9 cellular contexts compared by ENCODE assay signal in the genomic region with DNA sequence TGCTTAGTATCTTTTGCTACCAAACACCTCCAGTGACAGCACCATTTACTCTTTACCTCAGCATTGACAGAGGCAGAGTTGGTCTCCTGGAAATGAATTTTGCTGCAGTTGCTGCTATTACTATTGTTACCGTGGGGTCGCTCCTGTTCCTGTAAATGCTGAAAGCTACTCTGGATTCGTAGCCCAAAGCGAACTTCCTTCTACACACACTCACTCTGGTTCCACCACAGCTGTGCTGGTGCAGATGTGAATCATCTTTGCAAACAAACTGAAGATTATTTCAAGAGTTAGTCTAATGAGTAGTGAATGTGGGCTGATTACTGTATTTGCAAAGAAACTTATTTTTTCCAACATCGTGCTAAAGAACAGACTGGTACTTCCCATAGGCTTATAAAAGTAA.
A peak's percentile ranks its signal among the peaks of the same experiment; 100 is the strongest.
DNase-seq lines count a peak whose midpoint lies in the region; ATAC-seq and TF ChIP-seq lines count a peak whose summit lies in the region.
"Had no signal": no experiment of that assay in that cellular context is flagged by ENCODE, and none has a peak within 500 bp of the region (broad histone marks: within the 10 kb centered on the region; RNA-seq: fewer than 3 reads in every experiment).

No MANE protein-coding gene starts in this region.

- ATAC-seq in GM18861 (IDR thresholded peaks at IDR 0.05; ENCODE audit: unreplicated experiment): peak; percentile 51
- peak; percentile 31 for ATAC-seq in HG03469 (IDR thresholded peaks at IDR 0.05; ENCODE audit: unreplicated experiment)
- ATAC-seq in activated B cell treated with CpG ODN at 0.5 μM for 24 hours (ENCODE audit: low read depth): peak; percentile 67
- peak; percentile 78 for ATAC-seq in sciatic nerve
- no peak for ATAC-seq in left colon
- ATAC-seq in stimulated activated effector memory CD8-positive, alpha-beta T cell treated with anti-CD3 and anti-CD28 coated beads, Interleukin-12 subunit alpha, Interleukin-12 subunit beta, amount 100 ng/mL, for 72 hours: no peak

- H3K4me1 Mint-ChIP-seq in activated B cell treated with CpG ODN at 0.5 μM for 24 hours: peaks cover 84% of the 10 kb centered on the region
- H3K4me1 Mint-ChIP-seq in stimulated activated effector memory CD8-positive, alpha-beta T cell treated with anti-CD3 and anti-CD28 coated beads, Interleukin-12 subunit alpha, Interleukin-12 subunit beta, amount 100 ng/mL, for 72 hours: peaks cover 6% of the 10 kb centered on the region

- H3K36me3 ChIP-seq in SJCRH30: no peaks in the 10 kb centered on the region
- H3K36me3 ChIP-seq: SJSA1 had no signal

- CTCF ChIA-PET in activated B cell treated with CpG ODN at 0.5 μM for 24 hours (lab: Charles Lee): interaction anchor here (1.0 kb wide), 1 partner anchor 667 kb away, joined by 3 read pairs; no protein-coding TSS in a partner anchor

- peaks cover 11% of the 10 kb centered on the region for H3K4me1 ChIP-seq in SJCRH30

- H3K9me3 Mint-ChIP-seq in activated B cell treated with CpG ODN at 0.5 μM for 24 hours: peaks cover 3% of the 10 kb centered on the region
- peaks cover 4% of the 10 kb centered on the region for H3K9me3 Mint-ChIP-seq in stimulated activated effector memory CD8-positive, alpha-beta T cell treated with anti-CD3 and anti-CD28 coated beads, Interleukin-12 subunit alpha, Interleukin-12 subunit beta, amount 100 ng/mL, for 72 hours

- no peaks in the 10 kb centered on the region for H3K36me3 Mint-ChIP-seq in activated B cell treated with CpG ODN at 0.5 μM for 24 hours (ENCODE audit: low read depth)
- H3K36me3 Mint-ChIP-seq in stimulated activated effector memory CD8-positive, alpha-beta T cell treated with anti-CD3 and anti-CD28 coated beads, Interleukin-12 subunit alpha, Interleukin-12 subunit beta, amount 100 ng/mL, for 72 hours: no peaks in the 10 kb centered on the region

- no peaks in the 10 kb centered on the region for H3K27me3 Mint-ChIP-seq in activated B cell treated with CpG ODN at 0.5 μM for 24 hours

- DNase-seq in activated B cell treated with CpG ODN at 0.5 μM for 24 hours: no peak
- DNase-seq in sciatic nerve (ENCODE audit: low spot score): no peak
- no peak for DNase-seq in HPDE6-E6E7 (ENCODE audit: extremely low spot score)
- DNase-seq in SJCRH30: no peak
- no peak for DNase-seq in left colon
- no peak for DNase-seq in stimulated activated effector memory CD8-positive, alpha-beta T cell treated with anti-CD3 and anti-CD28 coated beads, Interleukin-12 subunit alpha, Interleukin-12 subunit beta, amount 100 ng/mL, for 72 hours (ENCODE audit: low spot score in 2 of 2)

- no peak overlapping the region for H3K4me3 ChIP-seq in SJCRH30
- H3K4me3 ChIP-seq: SJSA1 had no signal

- POLR2A ChIA-PET in activated B cell treated with CpG ODN at 0.5 μM for 24 hours (lab: Charles Lee): interaction anchor here (0.9 kb wide), 2 partner anchors 18 to 666 kb away, joined by 3 read pairs; no protein-coding TSS in a partner anchor

- intact Hi-C loops in activated B cell treated with CpG ODN at 0.5 μM for 24 hours (cut with micrococcal nuclease): no loop called here
- intact Hi-C loops in sciatic nerve (cut with DNase I): no loop called here
- intact Hi-C loops in left colon (cut with DNase I, micrococcal nuclease): no loop called here

- H3K27ac ChIP-seq in SJCRH30: no peak overlapping the region
- H3K27ac ChIP-seq: SJSA1 had no signal

- no peaks in the 10 kb centered on the region for H3K9me3 ChIP-seq in SJCRH30 (replicated peaks)
- H3K9me3 ChIP-seq: SJSA1 had no signal

- no peaks in the 10 kb centered on the region for H3K27me3 ChIP-seq in SJCRH30
- H3K27me3 ChIP-seq: SJSA1 had no signal

- TF ChIP-seq CTCF in activated B cell treated with CpG ODN at 0.5 μM for 24 hours (IDR thresholded peaks at IDR 0.05): no peak

- H3K27ac Mint-ChIP-seq in activated B cell treated with CpG ODN at 0.5 μM for 24 hours: peak overlapping the region; percentile 60
- H3K27ac Mint-ChIP-seq in stimulated activated effector memory CD8-positive, alpha-beta T cell treated with anti-CD3 and anti-CD28 coated beads, Interleukin-12 subunit alpha, Interleukin-12 subunit beta, amount 100 ng/mL, for 72 hours: no peak overlapping the region

- peak overlapping the region; percentile 45 for H3K4me3 Mint-ChIP-seq in activated B cell treated with CpG ODN at 0.5 μM for 24 hours
- no peak overlapping the region for H3K4me3 Mint-ChIP-seq in stimulated activated effector memory CD8-positive, alpha-beta T cell treated with anti-CD3 and anti-CD28 coated beads, Interleukin-12 subunit alpha, Interleukin-12 subunit beta, amount 100 ng/mL, for 72 hours

Comparison
In these comparisons a context has a peak if more than half of its experiments do, and no peak if none do; other contexts are left out.
1. ATAC-seq: peak in GM18861 (single experiment), HG03469 (single experiment), activated B cell treated with CpG ODN at 0.5 μM for 24 hours (single experiment) and sciatic nerve (single experiment); none in left colon (single experiment) and stimulated activated effector memory CD8-positive, alpha-beta T cell treated with anti-CD3 and anti-CD28 coated beads, Interleukin-12 subunit alpha, Interleukin-12 subunit beta, amount 100 ng/mL, for 72 hours (single experiment).